ENCODE assay signal across 1 cellular context in the genomic region with DNA sequence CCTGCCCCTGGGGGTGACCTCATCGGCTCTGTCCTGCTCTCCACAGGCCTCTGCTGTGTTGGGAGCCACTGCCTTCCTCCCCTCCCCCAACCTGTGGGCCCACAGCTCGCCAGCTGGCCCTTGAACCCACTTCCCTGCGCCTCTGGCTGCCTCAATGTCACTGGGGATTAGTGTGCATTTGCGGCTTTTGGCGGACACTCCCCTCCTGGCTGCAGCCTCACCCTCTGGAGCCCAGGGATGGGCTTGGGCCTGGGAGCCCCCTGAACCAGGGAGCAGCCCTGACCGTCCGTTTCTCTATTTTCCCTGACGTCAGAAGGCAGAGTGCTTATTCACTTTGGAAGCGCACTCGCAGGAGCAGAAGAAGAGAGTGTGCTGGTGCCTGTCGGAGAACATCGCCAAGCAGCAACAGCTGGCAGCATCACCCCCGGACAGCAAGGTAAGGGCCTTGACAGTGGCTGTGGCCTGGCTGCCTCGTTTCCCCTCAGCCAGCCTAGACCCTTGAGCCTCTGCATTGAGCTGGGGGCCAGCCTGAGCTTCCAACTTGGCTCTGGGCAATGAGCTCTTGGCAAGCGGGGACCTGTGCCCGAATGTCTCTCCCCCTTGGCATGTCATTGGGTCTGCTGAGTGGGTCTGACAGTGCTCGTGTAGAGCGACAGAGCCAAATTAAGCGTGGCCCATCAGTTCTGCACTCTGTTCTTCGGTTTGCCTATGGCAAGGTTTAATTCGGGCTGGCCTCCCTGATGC.
TF ChIP-seq lines count a peak whose summit lies in the region.

No MANE protein-coding gene starts in this region.

TF ChIP-seq in H1, 55 proteins besides CTCF, POLR2A, EP300 and RAD21:
- TF ChIP-seq JUND (IDR thresholded peaks at IDR 0.05; ENCODE audit: low read length): peak; percentile 34; the same call in 1 of the 2 replicates
- TF ChIP-seq TAF7 (optimal IDR thresholded peaks at IDR 0.05; ENCODE audit: borderline replicate concordance, low read depth, low read length): no peak
- TF ChIP-seq, protein P1, sequence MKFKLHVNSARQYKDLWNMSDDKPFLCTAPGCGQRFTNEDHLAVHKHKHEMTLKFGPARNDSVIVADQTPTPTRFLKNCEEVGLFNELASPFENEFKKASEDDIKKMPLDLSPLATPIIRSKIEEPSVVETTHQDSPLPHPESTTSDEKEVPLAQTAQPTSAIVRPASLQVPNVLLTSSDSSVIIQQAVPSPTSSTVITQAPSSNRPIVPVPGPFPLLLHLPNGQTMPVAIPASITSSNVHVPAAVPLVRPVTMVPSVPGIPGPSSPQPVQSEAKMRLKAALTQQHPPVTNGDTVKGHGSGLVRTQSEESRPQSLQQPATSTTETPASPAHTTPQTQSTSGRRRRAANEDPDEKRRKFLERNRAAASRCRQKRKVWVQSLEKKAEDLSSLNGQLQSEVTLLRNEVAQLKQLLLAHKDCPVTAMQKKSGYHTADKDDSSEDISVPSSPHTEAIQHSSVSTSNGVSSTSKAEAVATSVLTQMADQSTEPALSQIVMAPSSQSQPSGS (IDR thresholded peaks at IDR 0.05; ENCODE audit: low read length): peak; percentile 34; the same call in 1 of the 2 replicates
